Comparison of ENCODE assay signal across 21 cellular contexts in the genomic region with DNA sequence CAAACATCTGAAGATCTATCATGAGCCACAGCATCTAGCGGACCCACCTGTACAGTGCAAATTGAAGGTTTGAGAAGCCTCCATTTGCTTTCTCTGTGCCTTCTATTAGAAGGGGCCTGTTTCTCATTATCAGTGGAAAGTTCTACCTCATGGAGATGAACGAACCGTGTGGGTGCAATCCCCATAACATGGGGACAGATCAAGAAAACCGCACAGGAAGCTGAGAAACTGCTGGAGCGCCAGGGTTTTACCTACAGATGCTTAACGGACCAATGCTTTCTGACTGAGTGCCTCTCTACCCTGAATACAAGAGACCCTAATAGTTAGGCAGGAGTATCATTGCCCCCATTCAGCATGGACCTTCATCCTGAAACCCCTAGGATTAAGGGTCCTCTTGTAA. TPM values are rescaled to one million over a fixed set of nuclear protein-coding genes. Genes with fewer than 3 reads are reported as not detected.
DNase-seq lines count a peak whose midpoint lies in the region; ATAC-seq and TF ChIP-seq lines count a peak whose summit lies in the region.
"Had no signal": no experiment of that assay in that cellular context is flagged by ENCODE, and none has a peak within 500 bp of the region (broad histone marks: within the 10 kb centered on the region; RNA-seq: fewer than 3 reads in every experiment).

No MANE protein-coding gene starts in this region.

- H3K79me2 ChIP-seq in Loucy (ENCODE audit: insufficient read depth, low read length): no peaks in the 10 kb centered on the region

- H2AFZ ChIP-seq in Loucy (ENCODE audit: low read length): peak overlapping the region; percentile 39; the same call in 1 of the 2 replicates
- H2AFZ ChIP-seq: GM23248 had no signal

- H3K4me1 ChIP-seq in BLaER1 (peaks cover 49% of the 10 kb centered on the region), Loucy (ENCODE audit: insufficient read depth, low read length, poor library complexity, severe bottlenecking) (peaks cover 51% of the 10 kb centered on the region), tibial nerve (peaks cover 0 to 11% (median 3%) of the 10 kb centered on the region in 4 donors), lower lobe of right lung (peaks cover 7% of the 10 kb centered on the region)

- no peak overlapping the region for H3K27ac ChIP-seq in BLaER1
- H3K27ac ChIP-seq in tibial nerve: no peak overlapping the region
- H3K27ac ChIP-seq in lower lobe of right lung: no peak overlapping the region
- H3K27ac ChIP-seq: 22Rv1, GM23248 had no signal

- ATAC-seq in HG03354 (IDR thresholded peaks at IDR 0.05; ENCODE audit: poor library complexity, severe bottlenecking, unreplicated experiment) (no peak), GM19463 (IDR thresholded peaks at IDR 0.05; ENCODE audit: unreplicated experiment) (no peak), lower lobe of right lung (no peak)
- ATAC-seq: CD8-positive, alpha-beta T cell had no signal

- H3K4me2 ChIP-seq in BLaER1: peak overlapping the region; percentile 64
- H3K4me2 ChIP-seq in Loucy (ENCODE audit: low read depth, low read length, poor library complexity, severe bottlenecking): peak overlapping the region; percentile 16

- H3K9me2 ChIP-seq in Loucy (replicated peaks; ENCODE audit: low read depth, low read length): no peaks in the 10 kb centered on the region

- TF ChIP-seq CTCF in GM12865 (IDR thresholded peaks at IDR 0.05; ENCODE audit: insufficient read depth, low read depth, low read length, missing control alignments) (no peak), Loucy (conservative IDR thresholded peaks at IDR 0.05; ENCODE audit: low read length) (no peak), tibial nerve (IDR thresholded peaks at IDR 0.05) (no peak), lower lobe of right lung (IDR thresholded peaks at IDR 0.05) (no peak)

- no peak overlapping the region for H3K4me3 ChIP-seq in BLaER1
- H3K4me3 ChIP-seq in GM12865 (ENCODE audit: low read depth, low read length): no peak overlapping the region
- H3K4me3 ChIP-seq in Loucy (ENCODE audit: low read length, poor library complexity, severe bottlenecking): peak overlapping the region; percentile 11
- no peak overlapping the region for H3K4me3 ChIP-seq in tibial nerve
- H3K4me3 ChIP-seq in lower lobe of right lung: no peak overlapping the region
- H3K4me3 ChIP-seq: GM23248 had no signal

- 94% methylated on average over 6 of the region's 6 CpGs for WGBS in tibial nerve, 2 donors

- H3K27me3 ChIP-seq in BLaER1 (no peaks in the 10 kb centered on the region), Loucy (ENCODE audit: insufficient read depth, low read length, poor library complexity, severe bottlenecking) (no peaks in the 10 kb centered on the region), tibial nerve (no peaks in the 10 kb centered on the region), lower lobe of right lung (ENCODE audit: low read depth) (no peaks in the 10 kb centered on the region)

- TF ChIP-seq POLR2A in tibial nerve (IDR thresholded peaks at IDR 0.05): no peak

- DNase-seq in GM12865 (ENCODE audit: low read depth) (peak; percentile 11), islet precursor cell (peak; percentile 13), tibial nerve (ENCODE audit: low spot score in 2 of 2) (no peak), lower lobe of right lung (no peak)
- DNase-seq: C1 segment of cervical spinal cord; Caco-2; CD8-positive, alpha-beta T cell; DMS153; DMS79; GF-D8; GM23248; H7; HCEC 1CT had no signal

- intact Hi-C loops in lower lobe of right lung (cut with DNase I): no loop called here

- H4K20me1 ChIP-seq in BLaER1: no peaks in the 10 kb centered on the region
- no peaks in the 10 kb centered on the region for H4K20me1 ChIP-seq in Loucy (ENCODE audit: insufficient read depth, low read length, poor library complexity, severe bottlenecking)

- no peaks in the 10 kb centered on the region for H3K9me3 ChIP-seq in BLaER1
- H3K9me3 ChIP-seq in Loucy (ENCODE audit: insufficient read depth, low read depth, low read length): no peaks in the 10 kb centered on the region
- no peaks in the 10 kb centered on the region for H3K9me3 ChIP-seq in tibial nerve
- no peaks in the 10 kb centered on the region for H3K9me3 ChIP-seq in lower lobe of right lung
- H3K9me3 ChIP-seq: Caco-2 had no signal

- no peaks in the 10 kb centered on the region for H3F3A ChIP-seq in Loucy (ENCODE audit: low read depth)

- H3K36me3 ChIP-seq in BLaER1 (no peaks in the 10 kb centered on the region), Loucy (ENCODE audit: insufficient read depth, low read length) (no peaks in the 10 kb centered on the region), tibial nerve (no peaks in the 10 kb centered on the region), lower lobe of right lung (no peaks in the 10 kb centered on the region)

- no peak for TF ChIP-seq EP300 in tibial nerve (IDR thresholded peaks at IDR 0.05)

- H3K9ac ChIP-seq in BLaER1 (no peak overlapping the region), Loucy (ENCODE audit: low read depth, low read length, poor library complexity, severe bottlenecking) (peak overlapping the region; percentile 12)
- H3K9ac ChIP-seq: GM23248 had no signal

RNA-seq across cellular contexts. Expression of a gene that starts 53.5 kb away (rescaled TPM):
- total RNA-seq in tibial nerve (100 to 1,000 TPM in 1 of 4 donors, 10 to 100 TPM in 2, 1 to 10 TPM in 1; 6.3 to 124 (median 15.6) TPM), lower lobe of right lung (0.95 TPM)
- total RNA-seq: B cell; CD8-positive, alpha-beta T cell; G401; H1; H7 had no signal

RNA-seq across cellular contexts. Expression of a gene that starts 56.6 kb away (rescaled TPM):
- total RNA-seq in tibial nerve: 10 to 100 TPM; 68.6 to 85.4 (median 79.3) TPM
- 34.5 TPM for total RNA-seq in lower lobe of right lung
- total RNA-seq: B cell; CD8-positive, alpha-beta T cell; G401 had no signal

Comparison
In these comparisons a context has a peak if more than half of its experiments do, and no peak if none do; other contexts are left out.
1. DNase-seq: peak in GM12865 (single experiment) and islet precursor cell (single experiment); none in tibial nerve (0 of 2) and lower lobe of right lung (single experiment).